1 cellular context compared by ENCODE assay signal in genomic region chr4:1362521-1362920, GRCh38.
TF ChIP-seq lines count a peak whose summit lies in the region.

No MANE protein-coding gene starts in this region.

TF ChIP-seq in H1, 55 proteins besides CTCF, POLR2A, EP300 and RAD21:
- TF ChIP-seq ZNF274 (IDR thresholded peaks at IDR 0.05; ENCODE audit: borderline replicate concordance, extremely low read depth, low read length), result no peak
- TF ChIP-seq SAP30 (IDR thresholded peaks at IDR 0.05; ENCODE audit: insufficient read depth, insufficient replicate concordance, low read length), result no peak
- TF ChIP-seq TCF12 (IDR thresholded peaks at IDR 0.05; ENCODE audit: low read depth, low read length), result no peak
- TF ChIP-seq SP1 (IDR thresholded peaks at IDR 0.05; ENCODE audit: low read depth, low read length), result no peak
- no peak for TF ChIP-seq KDM1A (IDR thresholded peaks at IDR 0.05; ENCODE audit: borderline replicate concordance, low read length)
- TF ChIP-seq SIX5 (IDR thresholded peaks at IDR 0.05; ENCODE audit: low read depth, low read length), result no peak
- no peak for TF ChIP-seq JUND (IDR thresholded peaks at IDR 0.05; ENCODE audit: low read length)
- TF ChIP-seq EGR1 (IDR thresholded peaks at IDR 0.05; ENCODE audit: borderline replicate concordance, low read depth, low read length), result no peak
- TF ChIP-seq POLR2AphosphoS5 (IDR thresholded peaks at IDR 0.05; ENCODE audit: low read depth, low read length), result no peak
- TF ChIP-seq, protein P1, sequence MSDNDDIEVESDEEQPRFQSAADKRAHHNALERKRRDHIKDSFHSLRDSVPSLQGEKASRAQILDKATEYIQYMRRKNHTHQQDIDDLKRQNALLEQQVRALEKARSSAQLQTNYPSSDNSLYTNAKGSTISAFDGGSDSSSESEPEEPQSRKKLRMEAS (IDR thresholded peaks at IDR 0.05), result no peak
TF ChIP-seq in H1: peak in this region for 0.
